Comparison of ENCODE assay signal across 24 cellular contexts in the genomic region with DNA sequence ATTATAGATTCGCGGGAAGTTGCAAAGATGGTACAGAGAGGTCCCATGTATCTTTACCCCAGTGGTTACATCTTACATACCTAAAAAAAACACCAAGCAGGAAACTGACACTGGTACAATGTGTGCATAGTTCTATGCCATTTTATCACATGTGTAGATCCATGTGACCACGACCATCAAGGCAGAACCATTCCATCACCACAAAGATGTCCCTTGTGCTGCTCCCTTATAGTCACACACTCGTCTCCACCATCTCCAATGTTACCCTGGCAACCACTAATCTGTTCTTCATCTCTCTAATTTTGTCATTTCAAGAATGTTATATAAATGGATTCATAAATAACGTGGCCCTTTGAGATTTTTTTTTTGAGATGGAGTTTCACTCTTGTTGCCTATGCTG.
DNase-seq lines count a peak whose midpoint lies in the region; ATAC-seq, FAIRE-seq and TF ChIP-seq lines count a peak whose summit lies in the region.
"Had no signal": no experiment of that assay in that cellular context is flagged by ENCODE, and none has a peak within 500 bp of the region (broad histone marks: within the 10 kb centered on the region; RNA-seq: fewer than 3 reads in every experiment).

No MANE protein-coding gene starts in this region.

- H3K9ac ChIP-seq in colonic mucosa (ENCODE audit: low read depth in 2 of 2, low read length in 2 of 2), result no peak overlapping the region
- H3K9ac ChIP-seq: BLaER1 treated with 17β-estradiol and CSF1 and Interleukin-3, amounts not matched to agents 10 nM and 100 nM had no signal

- TF ChIP-seq CTCF in colonic mucosa (IDR thresholded peaks at IDR 0.05) (no peak), gastrocnemius medialis (IDR thresholded peaks at IDR 0.05 in 4 of 5, conservative IDR thresholded peaks at IDR 0.05 in 1 of 5) (no peak)

- no peaks in the 10 kb centered on the region for H3K27me3 ChIP-seq in colonic mucosa
- H3K27me3 ChIP-seq in gastrocnemius medialis, result no peaks in the 10 kb centered on the region
- H3K27me3 ChIP-seq: BLaER1 treated with 17β-estradiol and CSF1 and Interleukin-3, amounts not matched to agents 10 nM and 100 nM had no signal

- H3K4me1 ChIP-seq in colonic mucosa (no peaks in the 10 kb centered on the region), gastrocnemius medialis (peaks cover 0 to 4% of the 10 kb centered on the region in 2 donors)
- H3K4me1 ChIP-seq: A549 had no signal

- peak; percentile 12 for DNase-seq in COLO829 (ENCODE audit: low spot score)
- peak; percentile 3 for DNase-seq in colonic mucosa
- no peak for DNase-seq in urothelium cell line (ENCODE audit: low spot score)
- no peak for DNase-seq in stimulated activated naive CD8-positive, alpha-beta T cell treated with anti-CD3 and anti-CD28 coated beads, Interleukin-15, Interleukin-2, amounts not matched to agents 100 U/mL and 50 U/mL, for 24 hours
- no peak for DNase-seq in gastrocnemius medialis
- DNase-seq: AML-193; CD4-positive, alpha-beta T cell; CD8-positive, alpha-beta T cell; COR-L47; DMS 273 treated with DMSO at 0.1 percent for 48 hours; DMS153; DMS53; DMS79; DND-41; EL; GDM1 had no signal

- TF ChIP-seq POLR2A in gastrocnemius medialis (IDR thresholded peaks at IDR 0.05), result no peak

- intact Hi-C loops in colonic mucosa (cut with DNase I), result no loop called here
- intact Hi-C loops in gastrocnemius medialis (cut with DNase I; ENCODE audit: low total_unique reads), result no loop called here

- FAIRE-seq in urothelium cell line (lab: Jason Lieb, UNC), result peak; percentile 56
- FAIRE-seq: A549, GM12878, GM12892, GM18507, GM19239 had no signal

- ATAC-seq in stimulated activated naive CD8-positive, alpha-beta T cell treated with anti-CD3 and anti-CD28 coated beads, Interleukin-15, Interleukin-2, amounts not matched to agents 100 U/mL and 50 U/mL, for 24 hours, result no peak
- no peak for ATAC-seq in gastrocnemius medialis
- ATAC-seq: A549; CD8-positive, alpha-beta T cell; GM12878 had no signal

- in situ Hi-C loops in gastrocnemius medialis (cut with MboI; ENCODE audit: low sequenced_read_pairs in 4 of 4), result no loop called here

- H3K36me3 ChIP-seq in colonic mucosa, result no peaks in the 10 kb centered on the region
- H3K36me3 ChIP-seq in gastrocnemius medialis, result no peaks in the 10 kb centered on the region
- H3K36me3 ChIP-seq: BLaER1 treated with 17β-estradiol and CSF1 and Interleukin-3, amounts not matched to agents 10 nM and 100 nM had no signal

- H3K4me3 ChIP-seq in colonic mucosa, result no peak overlapping the region
- no peak overlapping the region for H3K4me3 ChIP-seq in gastrocnemius medialis
- H3K4me3 ChIP-seq: A549; BLaER1 treated with 17β-estradiol and CSF1 and Interleukin-3, amounts not matched to agents 10 nM and 100 nM; GM12878 had no signal

- H3K9me3 ChIP-seq in colonic mucosa (no peaks in the 10 kb centered on the region), gastrocnemius medialis (no peaks in the 10 kb centered on the region)
- H3K9me3 ChIP-seq: A549; BLaER1 treated with 17β-estradiol and CSF1 and Interleukin-3, amounts not matched to agents 10 nM and 100 nM had no signal

- H3K27ac ChIP-seq in colonic mucosa (no peak overlapping the region), gastrocnemius medialis (no peak overlapping the region)
- H3K27ac ChIP-seq: 22Rv1; A549; BLaER1 treated with 17β-estradiol and CSF1 and Interleukin-3, amounts not matched to agents 10 nM and 100 nM; C4-2B had no signal

Comparison
In these comparisons a context has a peak if more than half of its experiments do, and no peak if none do; other contexts are left out.
1. DNase-seq: peak in COLO829 (single experiment) and colonic mucosa (single experiment); none in urothelium cell line (single experiment), stimulated activated naive CD8-positive, alpha-beta T cell treated with anti-CD3 and anti-CD28 coated beads, Interleukin-15, Interleukin-2, amounts not matched to agents 100 U/mL and 50 U/mL, for 24 hours (single experiment) and gastrocnemius medialis (0 of 2).